In genomic region chr19:1227655-1228054, GRCh38 we compare ENCODE assay signal across 23 cellular contexts. TPM values are rescaled to one million over a fixed set of nuclear protein-coding genes. Genes with fewer than 3 reads are reported as not detected.
A peak's percentile ranks its signal among the peaks of the same experiment; 100 is the strongest.
DNase-seq lines count a peak whose midpoint lies in the region; ATAC-seq and TF ChIP-seq lines count a peak whose summit lies in the region.
"Had no signal": no experiment of that assay in that cellular context is flagged by ENCODE, and none has a peak within 500 bp of the region (broad histone marks: within the 10 kb centered on the region; RNA-seq: fewer than 3 reads in every experiment).

No MANE protein-coding gene starts in this region.

- H3K18ac ChIP-seq in IMR-90 (ENCODE audit: low read depth, low read length) (no peak overlapping the region), neuronal stem cell (ENCODE audit: low read length) (no peak overlapping the region)

- H4K91ac ChIP-seq in IMR-90 (ENCODE audit: insufficient read depth, low read depth, low read length), result no peak overlapping the region
- no peak overlapping the region for H4K91ac ChIP-seq in neuronal stem cell (ENCODE audit: low read depth, low read length, poor library complexity)

- no peak overlapping the region for H2BK12ac ChIP-seq in neuronal stem cell (ENCODE audit: low read length)

- H3K79me1 ChIP-seq in IMR-90 (ENCODE audit: low read depth in 1 of 2, low read length in 2 of 2) (peaks cover 0 to 23% of the 10 kb centered on the region in 2 experiments; a peak in 2 of 4 replicates), neuronal stem cell (ENCODE audit: low read depth, low read length) (peaks cover 29% of the 10 kb centered on the region)

- BruUV-seq in IMR-90 (replicated peaks; lab: Mats Ljungman, UMichigan), result no TSS peak

- H2AK5ac ChIP-seq in IMR-90 (ENCODE audit: low read depth, low read length) (no peak overlapping the region), neuronal stem cell (ENCODE audit: low read depth, low read length) (no peak overlapping the region)

- H3K56ac ChIP-seq in IMR-90 (ENCODE audit: extremely low read depth, insufficient read depth, low read length), result no peak overlapping the region

- H2AFZ ChIP-seq in IMR-90 (replicated peaks; ENCODE audit: low read length, poor library complexity) (no peak overlapping the region), neuronal stem cell (ENCODE audit: low read length) (no peak overlapping the region)

- H3K27me3 ChIP-seq in IMR-90 (ENCODE audit: control insufficient read depth, insufficient read depth, low read length), result no peaks in the 10 kb centered on the region
- H3K27me3 ChIP-seq in colonic mucosa, result no peaks in the 10 kb centered on the region
- H3K27me3 ChIP-seq in neuronal stem cell (ENCODE audit: control insufficient read depth in 3 of 3, insufficient read depth in 3 of 3, low read depth in 1 of 3, low read length in 3 of 3), result no peaks in the 10 kb centered on the region
- no peaks in the 10 kb centered on the region for H3K27me3 ChIP-seq in sigmoid colon
- H3K27me3 ChIP-seq: MG63, SJCRH30 had no signal

- ATAC-seq in IMR-90 (ENCODE audit: low read depth), result no peak
- no peak for ATAC-seq in GM18520 (IDR thresholded peaks at IDR 0.05; ENCODE audit: unreplicated experiment)
- ATAC-seq: Panc1 had no signal

- no peak overlapping the region for H4K5ac ChIP-seq in IMR-90 (ENCODE audit: low read depth, low read length)

- H3K36me3 ChIP-seq in IMR-90 (ENCODE audit: control insufficient read depth, insufficient read depth, low read length), result peaks cover 51% of the 10 kb centered on the region
- H3K36me3 ChIP-seq in colonic mucosa, result peaks cover 20% of the 10 kb centered on the region
- peaks cover 26 to 75% of the 10 kb centered on the region in 2 donors for H3K36me3 ChIP-seq in neuronal stem cell (replicated peaks in 1 of 2; ENCODE audit: control insufficient read depth in 2 of 2, insufficient read depth in 2 of 2, low read length in 2 of 2)
- H3K36me3 ChIP-seq in sigmoid colon, result peaks cover 8 to 58% (median 39%) of the 10 kb centered on the region in 4 donors
- H3K36me3 ChIP-seq: MG63 had no signal

- DNase-seq in ELF-1 (ENCODE audit: low read depth, low spot score) (peak; percentile 54), IMR-90 (no peak), colonic mucosa (peak; percentile 69), neuronal stem cell (ENCODE audit: low spot score) (no peak), ureter (ENCODE audit: low spot score) (no peak), sigmoid colon (no peak)
- no peak for DNase-seq in NK-92 treated with Interleukin-12 subunit alpha and Interleukin-12 subunit beta, amount 100 ng/mL, for 24 hours (lab: John Stamatoyannopoulos, UW)
- DNase-seq: DMS53, GF-D8, H9, MG63, NCI-H1417, NCI-H187, NCI-H2107, NCI-H2227 treated with DMSO at 0.1 percent for 48 hours, NCI-H510A treated with DMSO at 0.1 percent for 48 hours, NCI-H748 treated with DMSO at 0.1 percent for 48 hours, SJCRH30 had no signal

- H3K4me1 ChIP-seq in IMR-90 (ENCODE audit: control insufficient read depth, insufficient read depth, low read length) (peaks cover 5% of the 10 kb centered on the region), colonic mucosa (peaks cover 1% of the 10 kb centered on the region), neuronal stem cell (ENCODE audit: control insufficient read depth in 2 of 2, insufficient read depth in 1 of 2, low read depth in 1 of 2, low read length in 2 of 2) (no peaks in the 10 kb centered on the region), sigmoid colon (peaks cover 0 to 25% (median 16%) of the 10 kb centered on the region in 4 donors)

- H3K9me3 ChIP-seq in IMR-90 (ENCODE audit: control insufficient read depth, insufficient read depth, low read length) (no peaks in the 10 kb centered on the region), colonic mucosa (no peaks in the 10 kb centered on the region), neuronal stem cell (replicated peaks in 1 of 2; ENCODE audit: control insufficient read depth in 2 of 2, insufficient read depth in 1 of 2, low read depth in 1 of 2, low read length in 2 of 2) (no peaks in the 10 kb centered on the region), sigmoid colon (no peaks in the 10 kb centered on the region)
- H3K9me3 ChIP-seq: MG63, SJCRH30 had no signal

- no peak for TF ChIP-seq EP300 in sigmoid colon (IDR thresholded peaks at IDR 0.05)

- no peak for TF ChIP-seq RAD21 in IMR-90 (IDR thresholded peaks at IDR 0.05; ENCODE audit: low read length)

- peaks cover 24% of the 10 kb centered on the region for H4K20me1 ChIP-seq in IMR-90 (ENCODE audit: insufficient read depth, low read length)

- no CpG with 5 or more reads among the region's 40 CpGs for WGBS in IMR-90 (ENCODE audit: extremely low coverage in 2 of 2, insufficient read length in 1 of 2), 2 experiments
- WGBS in neuronal stem cell (ENCODE audit: extremely low coverage in 2 of 2, insufficient read length in 2 of 2, insufficient replicate concordance in 1 of 2), 2 donors, result no CpG with 5 or more reads among the region's 40 CpGs
- 67 to 89% methylated on average over 40 of the region's 40 CpGs for WGBS in sigmoid colon, 2 donors

- in situ Hi-C loops in IMR-90 (cut with MboI; ENCODE audit: low sequenced_read_pairs), result no loop called here

- intact Hi-C loops in IMR-90 (cut with micrococcal nuclease) (no loop called here), colonic mucosa (cut with DNase I) (no loop called here), sigmoid colon (cut with DNase I) (no loop called here)

- H2BK15ac ChIP-seq in IMR-90 (ENCODE audit: low read depth, low read length), result no peak overlapping the region
- no peak overlapping the region for H2BK15ac ChIP-seq in neuronal stem cell (ENCODE audit: low read length)

- dilution Hi-C loops in IMR-90 (cut with HindIII; ENCODE audit: low sequenced_read_pairs, unreplicated experiment), result no loop called here

- H2BK120ac ChIP-seq in IMR-90 (ENCODE audit: low read depth, low read length) (no peak overlapping the region), neuronal stem cell (ENCODE audit: low read depth, low read length) (no peak overlapping the region)

- H3K9ac ChIP-seq in IMR-90 (ENCODE audit: low read depth, low read length), result no peak overlapping the region
- H3K9ac ChIP-seq in colonic mucosa (ENCODE audit: low read depth in 2 of 2, low read length in 2 of 2), result no peak overlapping the region
- H3K9ac ChIP-seq in neuronal stem cell (ENCODE audit: low read depth, low read length, poor library complexity), result no peak overlapping the region

- TF ChIP-seq CTCF in IMR-90 (conservative IDR thresholded peaks at IDR 0.05; ENCODE audit: low read depth, low read length), result no peak
- TF ChIP-seq CTCF in colonic mucosa (IDR thresholded peaks at IDR 0.05), result no peak
- TF ChIP-seq CTCF in sigmoid colon (IDR thresholded peaks at IDR 0.05), result no peak

- POLR2A ChIA-PET in IMR-90 (lab: Charles Lee; ENCODE audit: unreplicated experiment), result no interaction called here

- H4K8ac ChIP-seq in IMR-90 (ENCODE audit: low read depth in 2 of 2, low read length in 2 of 2) (no peak overlapping the region), neuronal stem cell (ENCODE audit: low read depth, low read length) (no peak overlapping the region)

- H2BK5ac ChIP-seq in IMR-90 (ENCODE audit: low read depth, low read length, poor library complexity, severe bottlenecking) (no peak overlapping the region), neuronal stem cell (ENCODE audit: low read length) (no peak overlapping the region)

- CTCF ChIA-PET in IMR-90 (lab: Yijun Ruan, JAX), result no interaction called here

- no peak overlapping the region for H3K27ac ChIP-seq in IMR-90 (ENCODE audit: insufficient read depth, low read length)
- H3K27ac ChIP-seq in colonic mucosa, result no peak overlapping the region
- H3K27ac ChIP-seq in neuronal stem cell (replicated peaks; ENCODE audit: low read length), result no peak overlapping the region
- H3K27ac ChIP-seq in sigmoid colon, result no peak overlapping the region
- H3K27ac ChIP-seq: C4-2B, HL-60, SJCRH30 had no signal

- peak overlapping the region; percentile 25 for H2AK9ac ChIP-seq in IMR-90 (replicated peaks; ENCODE audit: low read depth, low read length, poor library complexity)

- H3K14ac ChIP-seq in IMR-90 (replicated peaks; ENCODE audit: low read depth, low read length) (no peak overlapping the region), neuronal stem cell (ENCODE audit: low read length) (no peak overlapping the region)

- H3K4me3 ChIP-seq in IMR-90 (ENCODE audit: insufficient read depth, low read depth, low read length) (no peak overlapping the region), colonic mucosa (no peak overlapping the region), neuronal stem cell (ENCODE audit: low read length in 2 of 2) (no peak overlapping the region), sigmoid colon (no peak overlapping the region)
- H3K4me3 ChIP-seq: MG63, SJCRH30 had no signal

- no peak; the same call in 1 of the 2 replicates for TF ChIP-seq POLR2A in IMR-90 (IDR thresholded peaks at IDR 0.05; ENCODE audit: low read depth, low read length)
- no peak for TF ChIP-seq POLR2A in sigmoid colon (IDR thresholded peaks at IDR 0.05)

- H3K4me2 ChIP-seq in IMR-90 (ENCODE audit: low read depth, low read length) (no peak overlapping the region), neuronal stem cell (ENCODE audit: insufficient read depth, low read length, poor library complexity, severe bottlenecking) (no peak overlapping the region)

- no peak overlapping the region for H3K4ac ChIP-seq in IMR-90 (ENCODE audit: low read depth, low read length)
- no peak overlapping the region for H3K4ac ChIP-seq in neuronal stem cell (ENCODE audit: low read length)

- no peak overlapping the region for H3K23ac ChIP-seq in IMR-90 (ENCODE audit: low read depth, low read length)
- peak overlapping the region; percentile 91 for H3K23ac ChIP-seq in neuronal stem cell (ENCODE audit: low read depth, low read length, poor library complexity)

- no peak overlapping the region for H2BK20ac ChIP-seq in IMR-90 (ENCODE audit: low read depth, low read length)

- no peaks in the 10 kb centered on the region for H3K9me1 ChIP-seq in IMR-90 (ENCODE audit: insufficient read depth, low read length)

RNA-seq across cellular contexts. Expression of gene CBARP, which starts 10.2 kb away (rescaled TPM):
- total RNA-seq in IMR-90 (2012; rRNA removed) (0.18 and 0.56 TPM in 2 replicates), colonic mucosa (under 1 TPM; 0.22 to 0.48 TPM), ureter (0.73 TPM), sigmoid colon (under 1 TPM in 3 of 4 donors, not detected in 1; 0.36 to 0.82 (median 0.81) TPM)
- polyA plus RNA-seq in IMR-90 (2012; rRNA removed) (3.9 and 8.5 TPM in 2 replicates), sigmoid colon (under 1 TPM in 1 of 3 donors, not detected in 2; 0.36 TPM)
- polyA plus RNA-seq in IMR-90 (2012; cell fraction: cytosol; rRNA removed), result 3.2 and 7.9 TPM in 2 replicates
- polyA plus RNA-seq in IMR-90 (2012; cell fraction: nucleus; rRNA removed; ENCODE audit: low replicate concordance), result 24.1 and 64.4 TPM in 2 replicates
- 14.0 TPM for polyA plus RNA-seq in neuronal stem cell (2013, experiment 1 of 2)
- polyA plus RNA-seq in neuronal stem cell (2013, experiment 2 of 2), result 12.8 TPM
- polyA plus RNA-seq: IgD-negative memory B cell had no signal

RNA-seq across cellular contexts. Expression of gene ATP5F1D, which starts 13.9 kb away (rescaled TPM):
- total RNA-seq in IMR-90 (2012; rRNA removed) (7.3 and 13.6 TPM in 2 replicates), colonic mucosa (100 to 1,000 TPM; 359 to 627 TPM), ureter (144 TPM), sigmoid colon (100 to 1,000 TPM in 3 of 4 donors, 10 to 100 TPM in 1; 74.7 to 112 (median 104) TPM)
- polyA plus RNA-seq in IMR-90 (2012; rRNA removed) (140 and 189 TPM in 2 replicates), sigmoid colon (100 to 1,000 TPM; 294 to 390 (median 352) TPM)
- polyA plus RNA-seq in IMR-90 (2012; cell fraction: cytosol; rRNA removed), result 348 and 386 TPM in 2 replicates
- 72.4 and 213 TPM in 2 replicates for polyA plus RNA-seq in IMR-90 (2012; cell fraction: nucleus; rRNA removed; ENCODE audit: low replicate concordance)
- polyA plus RNA-seq in neuronal stem cell (2013, experiment 1 of 2), result 106 TPM
- 101 TPM for polyA plus RNA-seq in neuronal stem cell (2013, experiment 2 of 2)

RNA-seq across cellular contexts. Expression of gene MIDN, which starts 20.7 kb away (rescaled TPM):
- total RNA-seq in IMR-90 (2012; rRNA removed) (2.2 and 2.5 TPM in 2 replicates), colonic mucosa (100 to 1,000 TPM; 172 to 177 TPM), ureter (121 TPM), sigmoid colon (10 to 100 TPM; 14.6 to 70.3 (median 15.4) TPM)
- polyA plus RNA-seq in IMR-90 (2012; rRNA removed) (24.1 and 26.0 TPM in 2 replicates), sigmoid colon (10 to 100 TPM; 42.1 to 87.0 (median 57.7) TPM)
- 39.2 and 47.7 TPM in 2 replicates for polyA plus RNA-seq in IMR-90 (2012; cell fraction: cytosol; rRNA removed)
- polyA plus RNA-seq in IMR-90 (2012; cell fraction: nucleus; rRNA removed; ENCODE audit: low replicate concordance), result 97.0 and 144 TPM in 2 replicates
- 98.3 TPM for polyA plus RNA-seq in neuronal stem cell (2013, experiment 1 of 2)
- polyA plus RNA-seq in neuronal stem cell (2013, experiment 2 of 2), result 99.9 TPM

RNA-seq across cellular contexts. Expression of gene STK11, which starts 22.1 kb away (rescaled TPM):
- total RNA-seq in IMR-90 (2012; rRNA removed) (39.3 and 45.0 TPM in 2 replicates), colonic mucosa (100 to 1,000 TPM in 1 of 2 donors, 10 to 100 TPM in 1; 76.3 to 103 TPM), ureter (51.2 TPM), sigmoid colon (10 to 100 TPM; 36.4 to 51.0 (median 42.7) TPM)
- polyA plus RNA-seq in IMR-90 (2012; rRNA removed) (40.9 and 42.8 TPM in 2 replicates), sigmoid colon (10 to 100 TPM; 31.2 to 86.5 (median 41.8) TPM)
- polyA plus RNA-seq in IMR-90 (2012; cell fraction: cytosol; rRNA removed), result 35.6 and 50.4 TPM in 2 replicates
- 146 and 257 TPM in 2 replicates for polyA plus RNA-seq in IMR-90 (2012; cell fraction: nucleus; rRNA removed; ENCODE audit: low replicate concordance)
- 35.0 TPM for polyA plus RNA-seq in neuronal stem cell (2013, experiment 1 of 2)
- polyA plus RNA-seq in neuronal stem cell (2013, experiment 2 of 2), result 34.0 TPM

RNA-seq across cellular contexts. Expression of gene CIRBP, which starts 41.5 kb away (rescaled TPM):
- total RNA-seq in IMR-90 (2012; rRNA removed) (226 and 299 TPM in 2 replicates), colonic mucosa (100 to 1,000 TPM; 163 to 179 TPM), ureter (524 TPM), sigmoid colon (1,000 to 10,000 TPM in 1 of 4 donors, 100 to 1,000 TPM in 3; 602 to 1,004 (median 791) TPM)
- polyA plus RNA-seq in IMR-90 (2012; rRNA removed) (405 and 542 TPM in 2 replicates), sigmoid colon (100 to 1,000 TPM; 129 to 455 (median 265) TPM)
- polyA plus RNA-seq in IMR-90 (2012; cell fraction: cytosol; rRNA removed), result 562 and 617 TPM in 2 replicates
- 2,129 and 2,924 TPM in 2 replicates for polyA plus RNA-seq in IMR-90 (2012; cell fraction: nucleus; rRNA removed; ENCODE audit: low replicate concordance)
- 218 TPM for polyA plus RNA-seq in neuronal stem cell (2013, experiment 1 of 2)
- polyA plus RNA-seq in neuronal stem cell (2013, experiment 2 of 2), result 217 TPM

Comparison
In these comparisons a context has a peak if more than half of its experiments do, and no peak if none do; other contexts are left out.
1. DNase-seq: peak in ELF-1 (single experiment) and colonic mucosa (single experiment); none in IMR-90 (single experiment), neuronal stem cell (single experiment), ureter (single experiment), sigmoid colon (single experiment) and NK-92 treated with Interleukin-12 subunit alpha and Interleukin-12 subunit beta, amount 100 ng/mL, for 24 hours (single experiment).